8 cellular contexts compared by ENCODE assay signal in the genomic region with DNA sequence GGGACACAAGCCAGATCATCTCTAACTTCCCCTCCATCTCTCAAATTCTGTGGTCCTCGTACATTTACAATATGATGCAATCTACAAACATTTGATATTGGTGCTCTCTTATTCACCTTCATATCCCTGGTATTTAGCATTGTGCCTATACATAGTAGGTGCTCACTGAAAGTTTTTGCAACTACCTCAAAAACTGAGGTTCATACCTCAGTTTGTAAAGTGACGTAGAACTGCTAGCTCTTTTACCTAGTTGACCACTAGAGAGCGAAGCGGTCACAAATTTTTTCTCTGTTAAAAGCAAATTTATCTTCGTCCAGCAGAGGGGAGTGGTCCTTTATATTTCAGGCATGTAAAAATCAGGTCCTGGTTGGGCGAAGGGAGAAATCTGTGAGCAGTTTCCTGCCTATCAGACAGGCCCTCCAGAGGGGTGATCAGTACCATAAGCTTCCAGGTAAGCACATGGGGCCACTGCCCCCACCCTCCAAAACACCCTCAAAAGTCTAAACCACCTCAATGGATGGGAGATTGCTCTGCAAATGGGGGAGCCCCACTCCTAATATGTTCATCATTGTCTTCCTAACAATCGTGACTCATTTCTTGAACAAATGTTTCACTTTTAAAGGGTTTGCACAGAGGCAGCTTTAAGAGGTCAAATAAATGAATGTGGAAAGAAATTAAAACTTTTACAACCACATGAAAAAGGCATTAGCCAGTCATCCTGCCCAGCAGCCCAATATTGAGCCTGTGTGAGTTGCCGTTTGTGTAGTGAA. TPM values are rescaled to one million over a fixed set of nuclear protein-coding genes. Genes with fewer than 3 reads are reported as not detected.
A peak's percentile ranks its signal among the peaks of the same experiment; 100 is the strongest.
DNase-seq lines count a peak whose midpoint lies in the region; ATAC-seq and TF ChIP-seq lines count a peak whose summit lies in the region.

No MANE protein-coding gene starts in this region.

- CTCF ChIA-PET in CD8-positive, alpha-beta T cell (lab: Charles Lee): interaction anchor here (0.7 to 3.1 kb wide), 7 partner anchors 10 to 37 kb away, joined by 3 to 15 read pairs (median 4); a partner anchor contains a TSS
- CTCF ChIA-PET in activated CD8-positive, alpha-beta memory T cell treated with anti-CD3 and anti-CD28 coated beads, Interleukin-2, amount 10 ng/mL, durations not matched to agents 7 days and 5 days (lab: Charles Lee): interaction anchor here (0.6 to 4.4 kb wide), 17 partner anchors 9 to 278 kb away, joined by 3 to 44 read pairs (median 4); a partner anchor contains a TSS

- H3K9me3 ChIP-seq in CD8-positive, alpha-beta T cell (ENCODE audit: low read length): no peaks in the 10 kb centered on the region
- H3K9me3 ChIP-seq in prostate gland: no peaks in the 10 kb centered on the region

- DNase-seq in CD8-positive, alpha-beta T cell: peak in 3 of 7 experiments; percentile 23 to 62 (median 28)
- peak; percentile 73 to 87 for DNase-seq in NCI-H524 (lab: John Stamatoyannopoulos, UW)
- DNase-seq in activated CD8-positive, alpha-beta memory T cell treated with anti-CD3 and anti-CD28 coated beads, Interleukin-2, amount 10 ng/mL, durations not matched to agents 7 days and 5 days: peak; percentile 66
- DNase-seq in foreskin melanocyte: peak; percentile 56
- peak; percentile 48 for DNase-seq in prostate gland (ENCODE audit: low spot score)
- no peak for DNase-seq in NCI-H1048 (lab: John Stamatoyannopoulos, UW)

- H3K27me3 ChIP-seq in CD8-positive, alpha-beta T cell (ENCODE audit: insufficient read depth, low read length): no peaks in the 10 kb centered on the region
- no peaks in the 10 kb centered on the region for H3K27me3 ChIP-seq in prostate gland (replicated peaks; ENCODE audit: insufficient read depth)

- WGBS in prostate gland: 15% methylated on average over 8 of the region's 8 CpGs

- H3K27me3 Mint-ChIP-seq in CD8-positive, alpha-beta T cell (ENCODE audit: low read depth): peaks cover 2% of the 10 kb centered on the region
- H3K27me3 Mint-ChIP-seq in activated CD8-positive, alpha-beta memory T cell treated with anti-CD3 and anti-CD28 coated beads, Interleukin-2, amount 10 ng/mL, durations not matched to agents 7 days and 5 days: peaks cover 9% of the 10 kb centered on the region

- H3K36me3 ChIP-seq in CD8-positive, alpha-beta T cell (ENCODE audit: insufficient read depth, low read length): no peaks in the 10 kb centered on the region
- H3K36me3 ChIP-seq in prostate gland: no peaks in the 10 kb centered on the region

- peaks cover 23% of the 10 kb centered on the region for H3K4me1 Mint-ChIP-seq in CD8-positive, alpha-beta T cell (ENCODE audit: low read depth)
- H3K4me1 Mint-ChIP-seq in activated CD8-positive, alpha-beta memory T cell treated with anti-CD3 and anti-CD28 coated beads, Interleukin-2, amount 10 ng/mL, durations not matched to agents 7 days and 5 days: peaks cover 25% of the 10 kb centered on the region

- H3K4me3 ChIP-seq in CD8-positive, alpha-beta T cell (ENCODE audit: low read depth, low read length): no peak overlapping the region
- peak overlapping the region in 1 of 2 donors; percentile 10 for H3K4me3 ChIP-seq in prostate gland

- peak; percentile 46 for TF ChIP-seq CTCF in CD8-positive, alpha-beta T cell (IDR thresholded peaks at IDR 0.05)
- TF ChIP-seq CTCF in prostate gland (IDR thresholded peaks at IDR 0.05): peak; percentile 12 to 85 (median 72)

- no peaks in the 10 kb centered on the region for H3K9me3 Mint-ChIP-seq in CD8-positive, alpha-beta T cell
- no peaks in the 10 kb centered on the region for H3K9me3 Mint-ChIP-seq in activated CD8-positive, alpha-beta memory T cell treated with anti-CD3 and anti-CD28 coated beads, Interleukin-2, amount 10 ng/mL, durations not matched to agents 7 days and 5 days (ENCODE audit: low read depth)

- H3K27ac Mint-ChIP-seq in CD8-positive, alpha-beta T cell: peak overlapping the region; percentile 80
- peak overlapping the region; percentile 70 for H3K27ac Mint-ChIP-seq in activated CD8-positive, alpha-beta memory T cell treated with anti-CD3 and anti-CD28 coated beads, Interleukin-2, amount 10 ng/mL, durations not matched to agents 7 days and 5 days

- peaks cover 8% of the 10 kb centered on the region for H3K4me1 ChIP-seq in CD8-positive, alpha-beta T cell (ENCODE audit: insufficient read depth, low read length)
- peaks cover 4% of the 10 kb centered on the region for H3K4me1 ChIP-seq in prostate gland (replicated peaks)

- no peak overlapping the region for H3K27ac ChIP-seq in CD8-positive, alpha-beta T cell (ENCODE audit: low read depth, low read length)
- H3K27ac ChIP-seq in prostate gland: peak overlapping the region; percentile 60 to 74

- no peak overlapping the region for H3K4me3 Mint-ChIP-seq in CD8-positive, alpha-beta T cell
- H3K4me3 Mint-ChIP-seq in activated CD8-positive, alpha-beta memory T cell treated with anti-CD3 and anti-CD28 coated beads, Interleukin-2, amount 10 ng/mL, durations not matched to agents 7 days and 5 days: peak overlapping the region; percentile 34

- H3K36me3 Mint-ChIP-seq in CD8-positive, alpha-beta T cell: no peaks in the 10 kb centered on the region
- no peaks in the 10 kb centered on the region for H3K36me3 Mint-ChIP-seq in activated CD8-positive, alpha-beta memory T cell treated with anti-CD3 and anti-CD28 coated beads, Interleukin-2, amount 10 ng/mL, durations not matched to agents 7 days and 5 days

- TF ChIP-seq POLR2A in prostate gland (IDR thresholded peaks at IDR 0.05): no peak

- intact Hi-C loops in CD8-positive, alpha-beta T cell (cut with DNase I, micrococcal nuclease): loop anchor here (1.0 kb wide), 5 partner anchors 12 to 110 kb away; no protein-coding TSS in a partner anchor
- intact Hi-C loops in prostate gland (cut with DNase I): no loop called here

- POLR2A ChIA-PET in CD8-positive, alpha-beta T cell (lab: Charles Lee): interaction anchor here (0.9 to 1.3 kb wide), 2 partner anchors 10 to 11 kb away, joined by 5 read pairs; a partner anchor contains a TSS

- ATAC-seq in CD8-positive, alpha-beta T cell: peak; percentile 77
- ATAC-seq in GM18868 (IDR thresholded peaks at IDR 0.05; ENCODE audit: unreplicated experiment) (peak; percentile 79), HG03342 (IDR thresholded peaks at IDR 0.05; ENCODE audit: unreplicated experiment) (peak; percentile 71)
- ATAC-seq in activated CD8-positive, alpha-beta memory T cell treated with anti-CD3 and anti-CD28 coated beads, Interleukin-2, amount 10 ng/mL, durations not matched to agents 7 days and 5 days: peak; percentile 77

RNA-seq across cellular contexts. Expression of a gene that starts 10.6 kb away (rescaled TPM):
- total RNA-seq in CD8-positive, alpha-beta T cell: 10 to 100 TPM in 1 of 2 experiments, 1 to 10 TPM in 1; 9.7 to 13.6 TPM
- total RNA-seq in activated CD8-positive, alpha-beta memory T cell treated with anti-CD3 and anti-CD28 coated beads, Interleukin-2, amount 10 ng/mL, durations not matched to agents 7 days and 5 days: 10 to 100 TPM; 14.2 to 16.2 TPM
- 10 to 100 TPM; 40.9 to 41.8 TPM for total RNA-seq in prostate gland

RNA-seq across cellular contexts. Expression of a gene that starts 29.4 kb away (rescaled TPM):
- total RNA-seq in CD8-positive, alpha-beta T cell: not detected
- total RNA-seq in activated CD8-positive, alpha-beta memory T cell treated with anti-CD3 and anti-CD28 coated beads, Interleukin-2, amount 10 ng/mL, durations not matched to agents 7 days and 5 days: under 1 TPM in 1 of 2 experiments, not detected in 1; 0.14 TPM
- total RNA-seq in prostate gland: 1 to 10 TPM in 1 of 2 donors, under 1 TPM in 1; 0.34 to 2.0 TPM
